In genomic region chr12:9920451-9920850, GRCh38 we compare ENCODE assay signal across 34 cellular contexts. TPM values are rescaled to one million over a fixed set of nuclear protein-coding genes. Genes with fewer than 3 reads are reported as not detected.
"Had no signal": no experiment of that assay in that cellular context is flagged by ENCODE, and none has a peak within 500 bp of the region (broad histone marks: within the 10 kb centered on the region; RNA-seq: fewer than 3 reads in every experiment).

No MANE protein-coding gene starts in this region.

- H3K27ac Mint-ChIP-seq: endodermal cell; memory B cell; naive thymus-derived CD4-positive, alpha-beta T cell had no signal

- H3K27ac ChIP-seq: coronary artery, dorsolateral prefrontal cortex, epithelial cell of prostate, esophagus squamous epithelium, gastrocnemius medialis, heart right ventricle, left ventricle myocardium inferior had no signal

- H3K9me3 Mint-ChIP-seq: memory B cell had no signal

- FAIRE-seq: colon, endometrium, islet of Langerhans, keratinocyte had no signal

- H3K36me3 Mint-ChIP-seq: memory B cell had no signal

- H3K9me3 ChIP-seq: gastrocnemius medialis had no signal

- H3K36me3 ChIP-seq: esophagus squamous epithelium, gastrocnemius medialis, heart right ventricle, left ventricle myocardium inferior had no signal

- H3K4me3 Mint-ChIP-seq: endodermal cell; memory B cell; naive thymus-derived CD4-positive, alpha-beta T cell had no signal

- H3K4me3 ChIP-seq: coronary artery, dorsolateral prefrontal cortex, esophagus squamous epithelium, gastrocnemius medialis, heart right ventricle, left ventricle myocardium inferior, lung had no signal

- DNase-seq: dermis blood vessel endothelial cell; dorsolateral prefrontal cortex; effector CD4-positive, alpha-beta T cell; effector memory CD4-positive, alpha-beta T cell; endodermal cell; erythroblast; esophagus squamous epithelium; foreskin fibroblast; foreskin melanocyte; gastrocnemius medialis; glutamatergic neuron; head of caudate nucleus; heart right ventricle; hippocampal formation; left cardiac atrium; left ventricle myocardium inferior; mammary epithelial cell; mesendoderm; midbrain; naive thymus-derived CD4-positive, alpha-beta T cell had no signal

- H3K27me3 ChIP-seq: esophagus squamous epithelium, gastrocnemius medialis had no signal

- H3K4me1 Mint-ChIP-seq: endodermal cell, memory B cell had no signal

- H3K4me1 ChIP-seq: gastrocnemius medialis, left ventricle myocardium inferior had no signal

- ATAC-seq: esophagus mucosa; gastrocnemius medialis; heart right ventricle; left cardiac atrium; naive thymus-derived CD4-positive, alpha-beta T cell had no signal

RNA-seq across cellular contexts. Expression of gene CLEC2A, which starts 11.7 kb away (rescaled TPM):
- total RNA-seq: dermis blood vessel endothelial cell; esophagus mucosa; esophagus squamous epithelium; gastrocnemius medialis; glomerular endothelial cell; heart right ventricle; kidney epithelial cell; left cardiac atrium; left ventricle myocardium inferior; lung; mammary epithelial cell; mononuclear cell; mucosa of gallbladder; naive thymus-derived CD4-positive, alpha-beta T cell had no signal
- polyA plus RNA-seq: heart right ventricle, lung, mammary epithelial cell had no signal

RNA-seq across cellular contexts. Expression of gene KLRF2, which starts 39.2 kb away (rescaled TPM):
- total RNA-seq: dermis blood vessel endothelial cell; dorsolateral prefrontal cortex; endodermal cell; esophagus mucosa; esophagus squamous epithelium; gastrocnemius medialis; glomerular endothelial cell; heart right ventricle; kidney epithelial cell; left cardiac atrium; left ventricle myocardium inferior; lower leg skin; lung; mammary epithelial cell; mononuclear cell; mucosa of gallbladder; naive thymus-derived CD4-positive, alpha-beta T cell had no signal
- polyA plus RNA-seq: heart right ventricle; keratinocyte; lung; mammary epithelial cell; naive thymus-derived CD4-positive, alpha-beta T cell had no signal

RNA-seq across cellular contexts. Expression of gene CLEC12A, which starts 50.8 kb away (rescaled TPM):
- total RNA-seq: dermis blood vessel endothelial cell, endodermal cell, glomerular endothelial cell, kidney epithelial cell, mammary epithelial cell had no signal
- polyA plus RNA-seq: keratinocyte, mammary epithelial cell had no signal

RNA-seq across cellular contexts. Expression of gene CLEC2B, which starts 51.3 kb away (rescaled TPM):
- total RNA-seq: endodermal cell had no signal
